8 cellular contexts compared by ENCODE assay signal in genomic region chr18:59359576-59359952, GRCh38. TPM values are rescaled to one million over a fixed set of nuclear protein-coding genes. Genes with fewer than 3 reads are reported as not detected.
DNase-seq lines count a peak whose midpoint lies in the region; ATAC-seq lines count a peak whose summit lies in the region.

No MANE protein-coding gene starts in this region.

- peaks cover 10% of the 10 kb centered on the region for H3K27me3 Mint-ChIP-seq in activated CD4-positive, alpha-beta T cell treated with anti-CD3 and anti-CD28 coated beads, Interleukin-2, amount 10 ng/mL, durations not matched to agents 24 days and 14 days
- H3K27me3 Mint-ChIP-seq in activated naive CD4-positive, alpha-beta T cell treated with anti-CD3 and anti-CD28 coated beads, Interleukin-2, amount 50 U/mL, for 24 hours, result no peaks in the 10 kb centered on the region
- peaks cover 0 to 5% (median 5%) of the 10 kb centered on the region in 3 donors for H3K27me3 Mint-ChIP-seq in immature natural killer cell (ENCODE audit: low read depth in 3 of 3)

- intact Hi-C loops in activated CD4-positive, alpha-beta T cell treated with anti-CD3 and anti-CD28 coated beads, Interleukin-2, amount 10 ng/mL, durations not matched to agents 24 days and 14 days (cut with micrococcal nuclease), result loop anchor here (2.0 to 10.0 kb wide), 7 partner anchors 19 to 1525 kb away; partner anchors contain the start of genes MALT1 and RAX

- H3K4me1 Mint-ChIP-seq in activated CD4-positive, alpha-beta T cell treated with anti-CD3 and anti-CD28 coated beads, Interleukin-2, amount 10 ng/mL, durations not matched to agents 24 days and 14 days, result peaks cover 33% of the 10 kb centered on the region
- peaks cover 40% of the 10 kb centered on the region for H3K4me1 Mint-ChIP-seq in activated naive CD4-positive, alpha-beta T cell treated with anti-CD3 and anti-CD28 coated beads, Interleukin-2, amount 50 U/mL, for 24 hours
- peaks cover 33 to 48% of the 10 kb centered on the region in 2 donors for H3K4me1 Mint-ChIP-seq in immature natural killer cell

- ATAC-seq in HG03135 (IDR thresholded peaks at IDR 0.05; ENCODE audit: unreplicated experiment), result peak; percentile 5

- H3K36me3 Mint-ChIP-seq in activated CD4-positive, alpha-beta T cell treated with anti-CD3 and anti-CD28 coated beads, Interleukin-2, amount 10 ng/mL, durations not matched to agents 24 days and 14 days (ENCODE audit: low read depth), result peaks cover 20% of the 10 kb centered on the region
- peaks cover 3% of the 10 kb centered on the region for H3K36me3 Mint-ChIP-seq in activated naive CD4-positive, alpha-beta T cell treated with anti-CD3 and anti-CD28 coated beads, Interleukin-2, amount 50 U/mL, for 24 hours
- peaks cover 0 to 9% (median 3%) of the 10 kb centered on the region in 3 donors for H3K36me3 Mint-ChIP-seq in immature natural killer cell

- H3K27ac Mint-ChIP-seq in activated CD4-positive, alpha-beta T cell treated with anti-CD3 and anti-CD28 coated beads, Interleukin-2, amount 10 ng/mL, durations not matched to agents 24 days and 14 days, result peak overlapping the region; percentile 37
- H3K27ac Mint-ChIP-seq in activated naive CD4-positive, alpha-beta T cell treated with anti-CD3 and anti-CD28 coated beads, Interleukin-2, amount 50 U/mL, for 24 hours, result no peak overlapping the region
- peak overlapping the region in 3 of 6 donors; percentile 22 to 64 (median 55) for H3K27ac Mint-ChIP-seq in immature natural killer cell

- in situ Hi-C loops in KBM-7 (cut with MboI; ENCODE audit: low pct_unique_long_range_greater_than_20kb, low sequenced_read_pairs), result no loop called here

- H3K27ac ChIP-seq in temporal lobe (ENCODE audit: low read depth, low read length), result peak overlapping the region; percentile 40

- peak overlapping the region; percentile 79 for H3K4me3 Mint-ChIP-seq in activated CD4-positive, alpha-beta T cell treated with anti-CD3 and anti-CD28 coated beads, Interleukin-2, amount 10 ng/mL, durations not matched to agents 24 days and 14 days
- peak overlapping the region; percentile 79 for H3K4me3 Mint-ChIP-seq in activated naive CD4-positive, alpha-beta T cell treated with anti-CD3 and anti-CD28 coated beads, Interleukin-2, amount 50 U/mL, for 24 hours
- H3K4me3 Mint-ChIP-seq in immature natural killer cell, result peak overlapping the region; percentile 91 to 98 (median 94)

- DNase-seq in activated CD4-positive, alpha-beta T cell treated with anti-CD3 and anti-CD28 coated beads, Interleukin-2, amount 10 ng/mL, durations not matched to agents 24 days and 14 days, result no peak
- no peak for DNase-seq in activated CD4-positive, alpha-beta T cell treated with anti-CD3 and anti-CD28 coated beads, Interleukin-2, amount 50 U/mL, for 4 hours
- DNase-seq in immature natural killer cell (no peak), KBM-7 (no peak), dedifferentiated amniotic fluid mesenchymal stem cell (ENCODE audit: extremely low spot score) (no peak)

- H3K9me3 Mint-ChIP-seq in activated CD4-positive, alpha-beta T cell treated with anti-CD3 and anti-CD28 coated beads, Interleukin-2, amount 10 ng/mL, durations not matched to agents 24 days and 14 days, result no peaks in the 10 kb centered on the region
- no peaks in the 10 kb centered on the region for H3K9me3 Mint-ChIP-seq in activated naive CD4-positive, alpha-beta T cell treated with anti-CD3 and anti-CD28 coated beads, Interleukin-2, amount 50 U/mL, for 24 hours
- peaks cover 0 to 2% (median 0%) of the 10 kb centered on the region in 6 donors for H3K9me3 Mint-ChIP-seq in immature natural killer cell

RNA-seq across cellular contexts. Expression of gene LMAN1, which starts 0.5 kb away (rescaled TPM):
- 141 and 148 TPM in 2 replicates for total RNA-seq in activated CD4-positive, alpha-beta T cell treated with anti-CD3 and anti-CD28 coated beads, Interleukin-2, amount 10 ng/mL, durations not matched to agents 24 days and 14 days
- polyA plus RNA-seq in immature natural killer cell, result 10 to 100 TPM; 32.3 to 40.6 (median 34.8) TPM
- 41.1 TPM for total RNA-seq in temporal lobe

RNA-seq across cellular contexts. Expression of gene CPLX4, which starts 41.1 kb away (rescaled TPM):
- total RNA-seq in activated CD4-positive, alpha-beta T cell treated with anti-CD3 and anti-CD28 coated beads, Interleukin-2, amount 10 ng/mL, durations not matched to agents 24 days and 14 days, result not detected in 2 replicates
- not detected for polyA plus RNA-seq in immature natural killer cell
- under 0.01 TPM for total RNA-seq in temporal lobe
